In genomic region chrX:79440336-79440735, GRCh38 we compare ENCODE assay signal across 22 cellular contexts.
DNase-seq lines count a peak whose midpoint lies in the region; ATAC-seq, FAIRE-seq and TF ChIP-seq lines count a peak whose summit lies in the region.
"Had no signal": no experiment of that assay in that cellular context is flagged by ENCODE, and none has a peak within 500 bp of the region (broad histone marks: within the 10 kb centered on the region; RNA-seq: fewer than 3 reads in every experiment).

No MANE protein-coding gene starts in this region.

- H3K4me2 ChIP-seq in astrocyte (ENCODE audit: low read length), result no peak overlapping the region
- H3K4me2 ChIP-seq: BLaER1 treated with 17β-estradiol and CSF1 and Interleukin-3, amounts not matched to agents 10 nM and 100 nM had no signal

- H3K9me3 ChIP-seq in HAP-1 (no peaks in the 10 kb centered on the region), astrocyte (ENCODE audit: insufficient read depth, low read depth, low read length) (no peaks in the 10 kb centered on the region), pancreas (no peaks in the 10 kb centered on the region)
- H3K9me3 ChIP-seq: Caco-2 had no signal

- DNase-seq in HAP-1 (ENCODE audit: low spot score in 2 of 2) (peak; percentile 71 to 76), astrocyte (ENCODE audit: low read depth) (no peak), immature natural killer cell (no peak), pancreas (no peak)
- no peak for DNase-seq in NK-92 treated with Interleukin-12 subunit alpha and Interleukin-12 subunit beta, amount 100 ng/mL, for 24 hours (lab: John Stamatoyannopoulos, UW)
- DNase-seq: 8988T; AML-193; Caco-2; Calu3; CD4-positive, alpha-beta T cell; CD8-positive, alpha-beta T cell; DMS79 treated with DMSO at 0.1 percent for 48 hours; GF-D8 had no signal

- H3K27me3 ChIP-seq in HAP-1 (ENCODE audit: low read depth) (no peaks in the 10 kb centered on the region), astrocyte (ENCODE audit: insufficient read depth, low read length) (no peaks in the 10 kb centered on the region), pancreas (peaks cover 0 to 7% (median 0%) of the 10 kb centered on the region in 4 donors)

- H3K9me3 Mint-ChIP-seq in astrocyte (ENCODE audit: unreplicated experiment), result peaks cover 2% of the 10 kb centered on the region
- peaks cover 0 to 5% (median 0%) of the 10 kb centered on the region in 6 donors for H3K9me3 Mint-ChIP-seq in immature natural killer cell
- H3K9me3 Mint-ChIP-seq: CD4-positive, alpha-beta T cell; CD8-positive, alpha-beta T cell had no signal

- H3K4me1 ChIP-seq in HAP-1 (peaks cover 34% of the 10 kb centered on the region), astrocyte (ENCODE audit: insufficient read depth, low read length) (no peaks in the 10 kb centered on the region), pancreas (no peaks in the 10 kb centered on the region)
- H3K4me1 ChIP-seq: BLaER1 treated with 17β-estradiol and CSF1 and Interleukin-3, amounts not matched to agents 10 nM and 100 nM; Caco-2 had no signal

- H3K4me3 ChIP-seq in HAP-1, result no peak overlapping the region
- no peak overlapping the region for H3K4me3 ChIP-seq in astrocyte (ENCODE audit: insufficient read depth, low read depth, low read length)
- H3K4me3 ChIP-seq in pancreas, result no peak overlapping the region
- H3K4me3 ChIP-seq: BLaER1 treated with 17β-estradiol and CSF1 and Interleukin-3, amounts not matched to agents 10 nM and 100 nM had no signal

- 57 to 64% methylated on average over 5 of the region's 5 CpGs for whole genome bisulfite sequencing in pancreas, 2 donors

- no peaks in the 10 kb centered on the region for H3K36me3 Mint-ChIP-seq in astrocyte (ENCODE audit: low read depth, unreplicated experiment)
- H3K36me3 Mint-ChIP-seq in immature natural killer cell, result peaks cover 0 to 4% (median 4%) of the 10 kb centered on the region in 3 donors
- H3K36me3 Mint-ChIP-seq: CD8-positive, alpha-beta T cell had no signal

- H3K27ac Mint-ChIP-seq in astrocyte (ENCODE audit: unreplicated experiment), result no peak overlapping the region
- no peak overlapping the region for H3K27ac Mint-ChIP-seq in immature natural killer cell
- H3K27ac Mint-ChIP-seq: B cell; CD4-positive, alpha-beta T cell; CD8-positive, alpha-beta T cell had no signal

- intact Hi-C loops in pancreas (cut with DNase I), result no loop called here

- in situ Hi-C loops in HAP-1 (cut with MboI; ENCODE audit: low sequenced_read_pairs), result loop anchor here (10.0 kb wide), 1 partner anchor 146 kb away; no protein-coding TSS in a partner anchor

- H3K4me1 Mint-ChIP-seq in astrocyte (ENCODE audit: low read depth, unreplicated experiment) (no peaks in the 10 kb centered on the region), immature natural killer cell (no peaks in the 10 kb centered on the region)
- H3K4me1 Mint-ChIP-seq: B cell had no signal

- H3K36me3 ChIP-seq in HAP-1 (replicated peaks), result no peaks in the 10 kb centered on the region
- H3K36me3 ChIP-seq in astrocyte (ENCODE audit: insufficient read depth, low read length), result no peaks in the 10 kb centered on the region
- no peaks in the 10 kb centered on the region for H3K36me3 ChIP-seq in pancreas
- H3K36me3 ChIP-seq: BLaER1 treated with 17β-estradiol and CSF1 and Interleukin-3, amounts not matched to agents 10 nM and 100 nM had no signal

- H3K79me2 ChIP-seq in astrocyte (ENCODE audit: insufficient read depth, low read length), result no peaks in the 10 kb centered on the region

- H3K27me3 Mint-ChIP-seq in astrocyte (ENCODE audit: low read depth, unreplicated experiment), result no peaks in the 10 kb centered on the region
- H3K27me3 Mint-ChIP-seq in immature natural killer cell (ENCODE audit: low read depth in 3 of 3), result peaks cover 0 to 3% (median 2%) of the 10 kb centered on the region in 3 donors
- H3K27me3 Mint-ChIP-seq: B cell; CD4-positive, alpha-beta T cell had no signal

- no peak overlapping the region for H3K9ac ChIP-seq in astrocyte (ENCODE audit: low read length)
- H3K9ac ChIP-seq: BLaER1 treated with 17β-estradiol and CSF1 and Interleukin-3, amounts not matched to agents 10 nM and 100 nM had no signal

- H3K4me3 Mint-ChIP-seq in astrocyte (ENCODE audit: unreplicated experiment) (no peak overlapping the region), immature natural killer cell (no peak overlapping the region)
- H3K4me3 Mint-ChIP-seq: B cell; CD4-positive, alpha-beta T cell; CD8-positive, alpha-beta T cell had no signal

- peak; percentile 47 for FAIRE-seq in astrocyte (lab: Jason Lieb, UNC)
- no peak for FAIRE-seq in pancreas (lab: Jason Lieb, UNC)
- FAIRE-seq: A204.1, D721Med, G401.6, GM12891, GM19239 had no signal

- H4K20me1 ChIP-seq in astrocyte (ENCODE audit: insufficient read depth, low read length), result no peaks in the 10 kb centered on the region
- H4K20me1 ChIP-seq: BLaER1 treated with 17β-estradiol and CSF1 and Interleukin-3, amounts not matched to agents 10 nM and 100 nM had no signal

- no peak for ATAC-seq in pancreas
- ATAC-seq: CD8-positive, alpha-beta T cell had no signal

- H3K27ac ChIP-seq in 22Rv1 (peak overlapping the region; percentile 58), astrocyte (ENCODE audit: low read depth, low read length) (no peak overlapping the region), pancreas (no peak overlapping the region)
- H3K27ac ChIP-seq: BLaER1 treated with 17β-estradiol and CSF1 and Interleukin-3, amounts not matched to agents 10 nM and 100 nM; C4-2B had no signal

- no peak overlapping the region for H2AFZ ChIP-seq in astrocyte (ENCODE audit: low read depth, low read length)

- TF ChIP-seq CTCF in 22Rv1 (IDR thresholded peaks at IDR 0.05) (no peak), astrocyte (IDR thresholded peaks at IDR 0.05; ENCODE audit: insufficient read depth, low read depth, low read length) (no peak), pancreas (IDR thresholded peaks at IDR 0.05) (no peak)

Comparison
In these comparisons a context has a peak if more than half of its experiments do, and no peak if none do; other contexts are left out.
1. DNase-seq: peak in HAP-1 (2 of 2); none in astrocyte (single experiment), immature natural killer cell (0 of 3), pancreas (0 of 6) and NK-92 treated with Interleukin-12 subunit alpha and Interleukin-12 subunit beta, amount 100 ng/mL, for 24 hours (single experiment).